26 cellular contexts compared by ENCODE assay signal in the genomic region with DNA sequence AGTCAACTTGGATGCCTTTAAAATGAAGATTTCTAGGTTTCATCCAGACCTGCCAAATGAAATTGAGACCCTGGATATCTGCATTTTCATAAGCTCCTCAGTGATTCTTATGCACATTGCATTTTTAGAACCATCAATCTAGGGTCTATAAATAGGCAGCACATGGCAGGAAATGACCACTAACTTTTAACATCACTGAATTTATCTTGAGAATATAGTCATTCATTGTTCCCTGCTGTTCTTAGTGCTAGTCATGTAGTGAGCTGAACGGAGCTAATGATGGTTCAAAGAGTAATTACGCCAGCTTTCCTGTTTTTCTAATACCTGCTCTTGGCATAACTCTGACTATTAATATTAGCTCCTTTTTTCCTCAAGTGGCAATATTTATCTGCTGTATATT.
"Had no signal": no experiment of that assay in that cellular context is flagged by ENCODE, and none has a peak within 500 bp of the region (broad histone marks: within the 10 kb centered on the region; RNA-seq: fewer than 3 reads in every experiment).

No MANE protein-coding gene starts in this region.

- H3K4me1 ChIP-seq: colonic mucosa, gastrocnemius medialis, right lobe of liver, testis, transverse colon had no signal

- H3K9me3 ChIP-seq: colonic mucosa, gastrocnemius medialis, neutrophil, right lobe of liver, testis, transverse colon had no signal

- H3K27ac ChIP-seq: cardiac muscle cell, colonic mucosa, gastrocnemius medialis, neutrophil, right lobe of liver, testis, transverse colon, VCaP had no signal

- H3K4me3 ChIP-seq: cardiac muscle cell, colonic mucosa, gastrocnemius medialis, hepatocyte, right lobe of liver, testis, transverse colon had no signal

- DNase-seq: activated CD4-positive, alpha-beta T cell treated with anti-CD3 and anti-CD28 coated beads for 4 hours; activated CD4-positive, alpha-beta T cell treated with anti-CD3 and anti-CD28 coated beads, Interleukin-2, amount 50 U/mL, for 4 hours; activated effector memory CD4-positive, alpha-beta T cell treated with Interleukin-2 at 50 U/mL for 16 hours; activated naive CD4-positive, alpha-beta T cell treated with Interleukin-2 at 50 U/mL for 16 hours; activated T-cell treated with anti-CD3 and anti-CD28 coated beads for 4 hours; aorta; cerebellar nuclear complex; colonic mucosa; effector CD8-positive, alpha-beta T cell; gastrocnemius medialis; glutamatergic neuron; kidney; left colon; mammary epithelial cell; right lobe of liver; stimulated activated CD4-positive, alpha-beta T cell treated with anti-CD3 and anti-CD28 coated beads, Interleukin-12 subunit alpha, Interleukin-12 subunit beta, amount 100 ng/mL, for 4 hours; stimulated activated CD4-positive, alpha-beta T cell treated with anti-CD3 and anti-CD28 coated beads, Interleukin-4, amount 100 ng/mL, for 1 hour; stimulated activated naive CD8-positive, alpha-beta T cell treated with anti-CD3 and anti-CD28 coated beads, Interleukin-15, Interleukin-2, amounts not matched to agents 100 U/mL and 50 U/mL, for 24 hours; testis; transverse colon had no signal

- ATAC-seq: gastrocnemius medialis; left colon; right lobe of liver; stimulated activated naive CD8-positive, alpha-beta T cell treated with anti-CD3 and anti-CD28 coated beads, Interleukin-15, Interleukin-2, amounts not matched to agents 100 U/mL and 50 U/mL, for 24 hours had no signal

- H3K27me3 ChIP-seq: cardiac muscle cell, colonic mucosa, gastrocnemius medialis, hepatocyte, neutrophil, right lobe of liver, testis, transverse colon had no signal

- H3K79me2 ChIP-seq: hepatocyte had no signal

- H2AFZ ChIP-seq: hepatocyte had no signal

- H3K36me3 ChIP-seq: cardiac muscle cell, colonic mucosa, gastrocnemius medialis, neutrophil, right lobe of liver, transverse colon had no signal

- H3K4me2 ChIP-seq: hepatocyte had no signal

- FAIRE-seq: endometrium, kidney, TTC549 had no signal
